In the genomic region with DNA sequence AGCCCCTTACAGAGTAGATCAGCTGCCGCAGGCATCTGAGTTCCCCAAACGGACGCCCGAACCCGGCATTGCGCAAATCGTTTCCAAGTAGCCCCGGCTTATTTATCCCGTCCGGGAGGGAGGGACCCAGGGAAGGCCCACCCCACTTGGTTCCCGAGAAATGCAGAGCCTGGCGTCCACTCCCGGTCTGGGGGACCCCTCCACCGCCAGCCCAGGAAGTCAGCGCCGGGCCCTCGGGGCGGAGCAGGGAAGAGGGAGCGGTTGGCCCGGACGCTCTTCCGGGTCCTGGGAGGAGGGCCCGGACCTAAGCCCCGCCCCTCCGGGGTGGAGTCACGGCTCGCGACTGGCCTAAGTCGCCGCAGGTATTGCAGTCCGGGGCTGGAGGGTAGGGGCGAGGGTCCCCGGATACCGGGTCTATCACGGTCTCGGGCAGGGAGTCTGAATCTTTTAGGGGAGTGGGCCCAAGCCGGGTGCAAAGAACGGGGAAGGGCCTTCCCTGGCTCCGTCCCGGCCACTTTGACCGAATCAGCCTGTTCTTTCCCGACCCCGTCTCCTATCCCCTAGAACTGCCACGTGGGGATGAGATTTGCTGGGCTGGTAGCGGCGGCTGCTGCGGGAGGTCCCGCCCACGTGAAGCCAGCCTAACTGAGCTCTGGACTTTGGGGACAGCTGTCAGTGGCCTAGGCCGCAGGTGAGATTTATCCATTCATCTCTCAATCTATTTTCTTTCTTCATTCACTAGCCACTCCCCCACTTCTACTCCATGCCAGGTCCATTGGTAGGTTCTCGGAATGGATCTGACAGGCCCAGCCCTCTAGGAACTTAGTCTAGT, we compare ENCODE assay signal across 1 cellular context.
A peak's percentile ranks its signal among the peaks of the same experiment; 100 is the strongest.
TF ChIP-seq lines count a peak whose summit lies in the region.

A gene with protein sequence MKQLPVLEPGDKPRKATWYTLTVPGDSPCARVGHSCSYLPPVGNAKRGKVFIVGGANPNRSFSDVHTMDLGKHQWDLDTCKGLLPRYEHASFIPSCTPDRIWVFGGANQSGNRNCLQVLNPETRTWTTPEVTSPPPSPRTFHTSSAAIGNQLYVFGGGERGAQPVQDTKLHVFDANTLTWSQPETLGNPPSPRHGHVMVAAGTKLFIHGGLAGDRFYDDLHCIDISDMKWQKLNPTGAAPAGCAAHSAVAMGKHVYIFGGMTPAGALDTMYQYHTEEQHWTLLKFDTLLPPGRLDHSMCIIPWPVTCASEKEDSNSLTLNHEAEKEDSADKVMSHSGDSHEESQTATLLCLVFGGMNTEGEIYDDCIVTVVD (plus strand): TSS at position 327 of the 832 bp plus-strand sequence. CDS start 2,472 bp downstream, outside the sequence.

TF ChIP-seq in WTC11, 78 proteins besides CTCF, POLR2A, EP300 and RAD21 (continued from another document):
- TF ChIP-seq, protein P1, sequence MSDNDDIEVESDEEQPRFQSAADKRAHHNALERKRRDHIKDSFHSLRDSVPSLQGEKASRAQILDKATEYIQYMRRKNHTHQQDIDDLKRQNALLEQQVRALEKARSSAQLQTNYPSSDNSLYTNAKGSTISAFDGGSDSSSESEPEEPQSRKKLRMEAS (CRISPR knock-in tag; IDR thresholded peaks at IDR 0.05): peak; percentile 93
- TF ChIP-seq ZNF423 (CRISPR knock-in tag; IDR thresholded peaks at IDR 0.05): no peak
- peak; percentile 56; the same call in 1 of the 2 replicates for TF ChIP-seq FOXK1 (CRISPR knock-in tag; IDR thresholded peaks at IDR 0.05)
- TF ChIP-seq, protein P2, sequence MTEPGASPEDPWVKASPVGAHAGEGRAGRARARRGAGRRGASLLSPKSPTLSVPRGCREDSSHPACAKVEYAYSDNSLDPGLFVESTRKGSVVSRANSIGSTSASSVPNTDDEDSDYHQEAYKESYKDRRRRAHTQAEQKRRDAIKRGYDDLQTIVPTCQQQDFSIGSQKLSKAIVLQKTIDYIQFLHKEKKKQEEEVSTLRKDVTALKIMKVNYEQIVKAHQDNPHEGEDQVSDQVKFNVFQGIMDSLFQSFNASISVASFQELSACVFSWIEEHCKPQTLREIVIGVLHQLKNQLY (CRISPR knock-in tag; IDR thresholded peaks at IDR 0.05): no peak
- TF ChIP-seq FOXJ3 (CRISPR knock-in tag; IDR thresholded peaks at IDR 0.05; ENCODE audit: borderline replicate concordance): no peak
- peak; percentile 78 for TF ChIP-seq SP1 (CRISPR knock-in tag; conservative IDR thresholded peaks at IDR 0.05)
- TF ChIP-seq, protein P3, sequence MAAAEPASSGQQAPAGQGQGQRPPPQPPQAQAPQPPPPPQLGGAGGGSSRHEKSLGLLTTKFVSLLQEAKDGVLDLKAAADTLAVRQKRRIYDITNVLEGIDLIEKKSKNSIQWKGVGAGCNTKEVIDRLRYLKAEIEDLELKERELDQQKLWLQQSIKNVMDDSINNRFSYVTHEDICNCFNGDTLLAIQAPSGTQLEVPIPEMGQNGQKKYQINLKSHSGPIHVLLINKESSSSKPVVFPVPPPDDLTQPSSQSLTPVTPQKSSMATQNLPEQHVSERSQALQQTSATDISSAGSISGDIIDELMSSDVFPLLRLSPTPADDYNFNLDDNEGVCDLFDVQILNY (CRISPR knock-in tag; IDR thresholded peaks at IDR 0.05): peak; percentile 76; the same call in 1 of the 2 replicates
- no peak for TF ChIP-seq ESRRA (CRISPR knock-in tag; IDR thresholded peaks at IDR 0.05; ENCODE audit: borderline replicate concordance)
- TF ChIP-seq, protein P4, sequence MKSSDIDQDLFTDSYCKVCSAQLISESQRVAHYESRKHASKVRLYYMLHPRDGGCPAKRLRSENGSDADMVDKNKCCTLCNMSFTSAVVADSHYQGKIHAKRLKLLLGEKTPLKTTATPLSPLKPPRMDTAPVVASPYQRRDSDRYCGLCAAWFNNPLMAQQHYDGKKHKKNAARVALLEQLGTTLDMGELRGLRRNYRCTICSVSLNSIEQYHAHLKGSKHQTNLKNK (CRISPR knock-in tag; IDR thresholded peaks at IDR 0.05): peak; percentile 90
- 0 out of 2 replicates have a peak, but pooled peaks have one; percentile 67 for TF ChIP-seq ETV6 (CRISPR knock-in tag; IDR thresholded peaks at IDR 0.05)
- TF ChIP-seq, protein P5, sequence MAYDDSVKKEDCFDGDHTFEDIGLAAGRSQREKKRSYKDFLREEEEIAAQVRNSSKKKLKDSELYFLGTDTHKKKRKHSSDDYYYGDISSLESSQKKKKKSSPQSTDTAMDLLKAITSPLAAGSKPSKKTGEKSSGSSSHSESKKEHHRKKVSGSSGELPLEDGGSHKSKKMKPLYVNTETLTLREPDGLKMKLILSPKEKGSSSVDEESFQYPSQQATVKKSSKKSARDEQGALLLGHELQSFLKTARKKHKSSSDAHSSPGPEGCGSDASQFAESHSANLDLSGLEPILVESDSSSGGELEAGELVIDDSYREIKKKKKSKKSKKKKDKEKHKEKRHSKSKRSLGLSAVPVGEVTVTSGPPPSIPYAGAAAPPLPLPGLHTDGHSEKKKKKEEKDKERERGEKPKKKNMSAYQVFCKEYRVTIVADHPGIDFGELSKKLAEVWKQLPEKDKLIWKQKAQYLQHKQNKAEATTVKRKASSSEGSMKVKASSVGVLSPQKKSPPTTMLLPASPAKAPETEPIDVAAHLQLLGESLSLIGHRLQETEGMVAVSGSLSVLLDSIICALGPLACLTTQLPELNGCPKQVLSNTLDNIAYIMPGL (CRISPR knock-in tag; IDR thresholded peaks at IDR 0.05): peak; percentile 36; the same call in 1 of the 2 replicates
- TF ChIP-seq, protein P6, sequence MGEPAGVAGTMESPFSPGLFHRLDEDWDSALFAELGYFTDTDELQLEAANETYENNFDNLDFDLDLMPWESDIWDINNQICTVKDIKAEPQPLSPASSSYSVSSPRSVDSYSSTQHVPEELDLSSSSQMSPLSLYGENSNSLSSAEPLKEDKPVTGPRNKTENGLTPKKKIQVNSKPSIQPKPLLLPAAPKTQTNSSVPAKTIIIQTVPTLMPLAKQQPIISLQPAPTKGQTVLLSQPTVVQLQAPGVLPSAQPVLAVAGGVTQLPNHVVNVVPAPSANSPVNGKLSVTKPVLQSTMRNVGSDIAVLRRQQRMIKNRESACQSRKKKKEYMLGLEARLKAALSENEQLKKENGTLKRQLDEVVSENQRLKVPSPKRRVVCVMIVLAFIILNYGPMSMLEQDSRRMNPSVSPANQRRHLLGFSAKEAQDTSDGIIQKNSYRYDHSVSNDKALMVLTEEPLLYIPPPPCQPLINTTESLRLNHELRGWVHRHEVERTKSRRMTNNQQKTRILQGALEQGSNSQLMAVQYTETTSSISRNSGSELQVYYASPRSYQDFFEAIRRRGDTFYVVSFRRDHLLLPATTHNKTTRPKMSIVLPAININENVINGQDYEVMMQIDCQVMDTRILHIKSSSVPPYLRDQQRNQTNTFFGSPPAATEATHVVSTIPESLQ (CRISPR knock-in tag; IDR thresholded peaks at IDR 0.05): no peak
- peak; percentile 51; the same call in 1 of the 2 replicates for TF ChIP-seq CREM (CRISPR knock-in tag; IDR thresholded peaks at IDR 0.05)
- TF ChIP-seq, protein P7, sequence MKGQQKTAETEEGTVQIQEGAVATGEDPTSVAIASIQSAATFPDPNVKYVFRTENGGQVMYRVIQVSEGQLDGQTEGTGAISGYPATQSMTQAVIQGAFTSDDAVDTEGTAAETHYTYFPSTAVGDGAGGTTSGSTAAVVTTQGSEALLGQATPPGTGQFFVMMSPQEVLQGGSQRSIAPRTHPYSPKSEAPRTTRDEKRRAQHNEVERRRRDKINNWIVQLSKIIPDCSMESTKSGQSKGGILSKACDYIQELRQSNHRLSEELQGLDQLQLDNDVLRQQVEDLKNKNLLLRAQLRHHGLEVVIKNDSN (CRISPR knock-in tag; IDR thresholded peaks at IDR 0.05): peak; percentile 66; the same call in 1 of the 2 replicates
- TF ChIP-seq ATF1 (CRISPR knock-in tag; IDR thresholded peaks at IDR 0.05): no peak
- TF ChIP-seq PRRX2 (CRISPR knock-in tag; IDR thresholded peaks at IDR 0.05): peak; percentile 46; the same call in 1 of the 2 replicates
- TF ChIP-seq ZNF416 (CRISPR knock-in tag; IDR thresholded peaks at IDR 0.05): peak; percentile 81; the same call in 1 of the 2 replicates
TF ChIP-seq in WTC11: peak in this region for 16.
